Comparison of ENCODE assay signal across 11 cellular contexts in genomic region chr19:29836409-29836825, GRCh38. TPM values are rescaled to one million over a fixed set of nuclear protein-coding genes. Genes with fewer than 3 reads are reported as not detected.
DNase-seq lines count a peak whose midpoint lies in the region; ATAC-seq and TF ChIP-seq lines count a peak whose summit lies in the region.
"Had no signal": no experiment of that assay in that cellular context is flagged by ENCODE, and none has a peak within 500 bp of the region (broad histone marks: within the 10 kb centered on the region; RNA-seq: fewer than 3 reads in every experiment).

No MANE protein-coding gene starts in this region.

- H4K20me1 ChIP-seq in SK-N-SH (ENCODE audit: insufficient read depth) (no peaks in the 10 kb centered on the region), PC-9 (ENCODE audit: insufficient read depth) (no peaks in the 10 kb centered on the region)

- H3K4me2 ChIP-seq in SK-N-SH (no peak overlapping the region), PC-9 (no peak overlapping the region)

- H3K27me3 ChIP-seq in SK-N-SH (ENCODE audit: insufficient read depth) (0 out of 2 replicates have a peak, but pooled peaks cover 6% of the 10 kb centered on the region), PC-9 (ENCODE audit: insufficient read depth, low read depth) (no peaks in the 10 kb centered on the region)

- H3K4me1 ChIP-seq in SK-N-SH (ENCODE audit: control insufficient read depth in 1 of 2, insufficient read depth in 2 of 2, low read depth in 1 of 2, low read length in 1 of 2) (peaks cover 0 to 3% of the 10 kb centered on the region in 2 experiments; a peak in 1 of 4 replicates), PC-9 (replicated peaks; ENCODE audit: insufficient read depth) (peaks cover 52% of the 10 kb centered on the region)

- H3K9ac ChIP-seq in SK-N-SH: no peak overlapping the region

- no peak for TF ChIP-seq RAD21 in SK-N-SH (IDR thresholded peaks at IDR 0.05; ENCODE audit: low read length)

- H3K27ac Mint-ChIP-seq in CD14-positive monocyte: no peak overlapping the region
- peak overlapping the region; percentile 98 for H3K27ac Mint-ChIP-seq in T-helper 2 cell treated with Interferon-gamma antibody and Interleukin-4, amounts not matched to agents 5 μg/mL and 100 μg/mL, for 36 hours

- H3K36me3 ChIP-seq in SK-N-SH (replicated peaks in 1 of 2; ENCODE audit: control insufficient read depth in 1 of 2, insufficient read depth in 2 of 2, low read length in 1 of 2) (no peaks in the 10 kb centered on the region), PC-9 (ENCODE audit: low read depth) (no peaks in the 10 kb centered on the region)
- H3K36me3 ChIP-seq: cardiac muscle cell had no signal

- no peak overlapping the region for H3K4me3 Mint-ChIP-seq in CD14-positive monocyte
- peak overlapping the region; percentile 84 for H3K4me3 Mint-ChIP-seq in T-helper 2 cell treated with Interferon-gamma antibody and Interleukin-4, amounts not matched to agents 5 μg/mL and 100 μg/mL, for 36 hours
- H3K4me3 Mint-ChIP-seq: neural crest cell had no signal

- ATAC-seq in GM18907 (IDR thresholded peaks at IDR 0.05; ENCODE audit: unreplicated experiment): peak; percentile 66
- ATAC-seq in HG02852 (IDR thresholded peaks at IDR 0.05; ENCODE audit: unreplicated experiment): peak; percentile 53

- H3K4me3 ChIP-seq in SK-N-SH (ENCODE audit: low read depth in 2 of 2, low read length in 1 of 2): no peak overlapping the region
- H3K4me3 ChIP-seq in PC-9: no peak overlapping the region
- H3K4me3 ChIP-seq: cardiac muscle cell had no signal

- no peaks in the 10 kb centered on the region for H3K79me2 ChIP-seq in SK-N-SH (ENCODE audit: insufficient read depth)
- no peaks in the 10 kb centered on the region for H3K79me2 ChIP-seq in PC-9 (ENCODE audit: low read depth)

- no peaks in the 10 kb centered on the region for H3K9me3 ChIP-seq in SK-N-SH
- no peaks in the 10 kb centered on the region for H3K9me3 ChIP-seq in PC-9 (ENCODE audit: insufficient read depth, low read depth)

- 76% methylated on average over 5 of the region's 5 CpGs for WGBS in SK-N-SH (ENCODE audit: low lambda C conversion rate)

- BruUV-seq in PC-9 (replicated peaks; lab: Mats Ljungman, UMichigan): no TSS peak

- H3K9me2 ChIP-seq in SK-N-SH (no peaks in the 10 kb centered on the region), PC-9 (ENCODE audit: insufficient read depth) (no peaks in the 10 kb centered on the region)

- CTCF ChIA-PET in SK-N-SH (lab: Yijun Ruan, JAX) (interaction anchor here (1.1 to 1.2 kb wide), 2 partner anchors 17 to 24 kb away, joined by 3 read pairs; no protein-coding TSS in a partner anchor), PC-9 (lab: Charles Lee) (no interaction called here)

- DNase-seq in CD14-positive monocyte (ENCODE audit: low spot score) (peak; percentile 16), SK-N-SH (no peak), PC-9 (no peak), hepatic stellate cell (ENCODE audit: low spot score) (no peak)
- peak; percentile 62 for DNase-seq in T-helper 2 cell treated with Interferon-gamma antibody and Interleukin-4, amounts not matched to agents 5 μg/mL and 100 μg/mL, for 36 hours (ENCODE audit: low spot score)
- DNase-seq in effector CD4-positive, alpha-beta T cell: no peak
- DNase-seq: H7 had no signal

- no peaks in the 10 kb centered on the region for H3K36me3 Mint-ChIP-seq in CD14-positive monocyte
- H3K36me3 Mint-ChIP-seq in T-helper 2 cell treated with Interferon-gamma antibody and Interleukin-4, amounts not matched to agents 5 μg/mL and 100 μg/mL, for 36 hours (ENCODE audit: low read depth): no peaks in the 10 kb centered on the region

- no peaks in the 10 kb centered on the region for H3K9me3 Mint-ChIP-seq in CD14-positive monocyte
- no peaks in the 10 kb centered on the region for H3K9me3 Mint-ChIP-seq in T-helper 2 cell treated with Interferon-gamma antibody and Interleukin-4, amounts not matched to agents 5 μg/mL and 100 μg/mL, for 36 hours
- H3K9me3 Mint-ChIP-seq: neural crest cell had no signal

- intact Hi-C loops in CD14-positive monocyte (cut with micrococcal nuclease) (no loop called here), PC-9 (cut with micrococcal nuclease; ENCODE audit: unreplicated experiment) (no loop called here)

- peaks cover 14 to 20% (median 14%) of the 10 kb centered on the region in 3 donors for H3K27me3 Mint-ChIP-seq in CD14-positive monocyte (ENCODE audit: low read depth in 3 of 3)
- H3K27me3 Mint-ChIP-seq in T-helper 2 cell treated with Interferon-gamma antibody and Interleukin-4, amounts not matched to agents 5 μg/mL and 100 μg/mL, for 36 hours (ENCODE audit: low read depth): no peaks in the 10 kb centered on the region

- peaks cover 6% of the 10 kb centered on the region for H3K4me1 Mint-ChIP-seq in CD14-positive monocyte
- peaks cover 39% of the 10 kb centered on the region for H3K4me1 Mint-ChIP-seq in T-helper 2 cell treated with Interferon-gamma antibody and Interleukin-4, amounts not matched to agents 5 μg/mL and 100 μg/mL, for 36 hours (ENCODE audit: low read depth)

- no peak for TF ChIP-seq CTCF in CD14-positive monocyte (IDR thresholded peaks at IDR 0.05)
- TF ChIP-seq CTCF in SK-N-SH (IDR thresholded peaks at IDR 0.05): no peak
- TF ChIP-seq CTCF in PC-9 (conservative IDR thresholded peaks at IDR 0.05): no peak

- POLR2A ChIA-PET in SK-N-SH (lab: Yijun Ruan, JAX) (no interaction called here), PC-9 (lab: Charles Lee; ENCODE audit: unreplicated experiment) (no interaction called here)

- no peak overlapping the region for H3K27ac ChIP-seq in SK-N-SH (ENCODE audit: low read depth in 2 of 2, low read length in 1 of 2)
- no peak overlapping the region for H3K27ac ChIP-seq in PC-9
- H3K27ac ChIP-seq: cardiac muscle cell had no signal

- H2AFZ ChIP-seq in SK-N-SH (ENCODE audit: low read depth): no peak overlapping the region
- no peak overlapping the region for H2AFZ ChIP-seq in PC-9

- H3F3A ChIP-seq in SK-N-SH (replicated peaks; ENCODE audit: insufficient read depth) (no peaks in the 10 kb centered on the region), PC-9 (ENCODE audit: insufficient read depth, low read depth) (peaks cover 40% of the 10 kb centered on the region)

- no peak for TF ChIP-seq EP300 in SK-N-SH (IDR thresholded peaks at IDR 0.05; ENCODE audit: borderline replicate concordance in 1 of 2, low read depth in 1 of 2, low read length in 1 of 2)

TF ChIP-seq in SK-N-SH, 30 proteins besides CTCF, POLR2A, EP300 and RAD21:
- no peak for TF ChIP-seq JUND (IDR thresholded peaks at IDR 0.05)
- TF ChIP-seq CHD2 (IDR thresholded peaks at IDR 0.05; ENCODE audit: low read length, partially characterized antibody): no peak
- TF ChIP-seq MEF2A (IDR thresholded peaks at IDR 0.05; ENCODE audit: borderline replicate concordance, low read depth): no peak
- no peak for TF ChIP-seq USF1 (IDR thresholded peaks at IDR 0.05; ENCODE audit: borderline replicate concordance, low read depth)
- TF ChIP-seq TAF1 (IDR thresholded peaks at IDR 0.05; ENCODE audit: borderline replicate concordance, low read depth, low read length): no peak
- TF ChIP-seq RFX5 (IDR thresholded peaks at IDR 0.05; ENCODE audit: low read length): no peak
- no peak for TF ChIP-seq GABPA (IDR thresholded peaks at IDR 0.05; ENCODE audit: low read depth)

RNA-seq across cellular contexts. Expression of gene CCNE1, which starts 24.6 kb away (rescaled TPM):
- polyA plus RNA-seq in CD14-positive monocyte (not detected), SK-N-SH (2012; rRNA removed) (8.9 and 9.0 TPM in 2 replicates)
- polyA plus RNA-seq in SK-N-SH (2012; cell fraction: cytosol; rRNA removed): 9.3 and 9.9 TPM in 2 replicates
- 14.9 and 17.0 TPM in 2 replicates for polyA plus RNA-seq in SK-N-SH (2012; cell fraction: nucleus; rRNA removed)
- 8.9 and 10.6 TPM in 2 replicates for total RNA-seq in PC-9 (2021)

Comparison
In these comparisons a context has a peak if more than half of its experiments do, and no peak if none do; other contexts are left out.
1. DNase-seq: peak in CD14-positive monocyte (single experiment) and T-helper 2 cell treated with Interferon-gamma antibody and Interleukin-4, amounts not matched to agents 5 μg/mL and 100 μg/mL, for 36 hours (single experiment); none in SK-N-SH (single experiment), effector CD4-positive, alpha-beta T cell (single experiment), PC-9 (0 of 2) and hepatic stellate cell (single experiment).